In genomic region chr2:9095690-9096089, GRCh38 we compare ENCODE assay signal across 10 cellular contexts.
DNase-seq lines count a peak whose midpoint lies in the region; ATAC-seq and TF ChIP-seq lines count a peak whose summit lies in the region.
"Had no signal": no experiment of that assay in that cellular context is flagged by ENCODE, and none has a peak within 500 bp of the region (broad histone marks: within the 10 kb centered on the region; RNA-seq: fewer than 3 reads in every experiment).

No MANE protein-coding gene starts in this region.

- H3K4me3 ChIP-seq in fibroblast of pulmonary artery (replicated peaks; ENCODE audit: low read depth, low read length) = no peak overlapping the region

- DNase-seq in NOMO-1 treated with DMSO at 0.1 percent for 48 hours (lab: John Stamatoyannopoulos, UW; ENCODE audit: unreplicated experiment) (peak; percentile 4), NOMO-1 treated with dmso at 0.1 percent for 144 hours (lab: John Stamatoyannopoulos, UW; ENCODE audit: unreplicated experiment) (no peak), fibroblast of pulmonary artery (ENCODE audit: low read depth) (peak; percentile 38), middle frontal gyrus (ENCODE audit: extremely low spot score, low spot score) (peak; percentile 8), type B pancreatic cell (ENCODE audit: extremely low spot score, unreplicated experiment) (no peak), AML-193 (lab: John Stamatoyannopoulos, UW) (no peak), HuH-7.5 (ENCODE audit: low spot score) (no peak)
- DNase-seq: stimulated activated CD4-positive, alpha-beta T cell treated with anti-CD3 and anti-CD28 coated beads, Interleukin-2, amount 100 ng/mL, for 24 hours had no signal

- H3K36me3 Mint-ChIP-seq in type B pancreatic cell = peaks cover 4% of the 10 kb centered on the region

- peak overlapping the region; percentile 61 for H3K4me3 Mint-ChIP-seq in type B pancreatic cell
- H3K4me3 Mint-ChIP-seq: T-helper 1 cell treated with Interleukin-12 subunit alpha and Interleukin-12 subunit beta and Interleukin-4 antibody, amounts not matched to agents 30 μg/mL and 1 μg/mL, for 36 hours had no signal

- peak overlapping the region; percentile 81 for H3K27ac Mint-ChIP-seq in type B pancreatic cell
- H3K27ac Mint-ChIP-seq: T-helper 1 cell treated with Interleukin-12 subunit alpha and Interleukin-12 subunit beta and Interleukin-4 antibody, amounts not matched to agents 30 μg/mL and 1 μg/mL, for 36 hours had no signal

- no peaks in the 10 kb centered on the region for H3K27me3 Mint-ChIP-seq in type B pancreatic cell

- peaks cover 19% of the 10 kb centered on the region for H3K4me1 Mint-ChIP-seq in type B pancreatic cell (ENCODE audit: unreplicated experiment)

- no peak for ATAC-seq in HG02623 (IDR thresholded peaks at IDR 0.05; ENCODE audit: unreplicated experiment)

- no peak for TF ChIP-seq CTCF in fibroblast of pulmonary artery (IDR thresholded peaks at IDR 0.05; ENCODE audit: low read length, missing control alignments)
- TF ChIP-seq CTCF in type B pancreatic cell (conservative IDR thresholded peaks at IDR 0.05) = no peak

- no peaks in the 10 kb centered on the region for H3K9me3 Mint-ChIP-seq in type B pancreatic cell
- H3K9me3 Mint-ChIP-seq: T-helper 1 cell treated with Interleukin-12 subunit alpha and Interleukin-12 subunit beta and Interleukin-4 antibody, amounts not matched to agents 30 μg/mL and 1 μg/mL, for 36 hours had no signal

Comparison
In these comparisons a context has a peak if more than half of its experiments do, and no peak if none do; other contexts are left out.
1. DNase-seq: peak in NOMO-1 treated with DMSO at 0.1 percent for 48 hours (single experiment), fibroblast of pulmonary artery (single experiment) and middle frontal gyrus (single experiment); none in NOMO-1 treated with dmso at 0.1 percent for 144 hours (single experiment), type B pancreatic cell (single experiment), AML-193 (0 of 2) and HuH-7.5 (single experiment).